ENCODE assay signal across 1 cellular context in the genomic region with DNA sequence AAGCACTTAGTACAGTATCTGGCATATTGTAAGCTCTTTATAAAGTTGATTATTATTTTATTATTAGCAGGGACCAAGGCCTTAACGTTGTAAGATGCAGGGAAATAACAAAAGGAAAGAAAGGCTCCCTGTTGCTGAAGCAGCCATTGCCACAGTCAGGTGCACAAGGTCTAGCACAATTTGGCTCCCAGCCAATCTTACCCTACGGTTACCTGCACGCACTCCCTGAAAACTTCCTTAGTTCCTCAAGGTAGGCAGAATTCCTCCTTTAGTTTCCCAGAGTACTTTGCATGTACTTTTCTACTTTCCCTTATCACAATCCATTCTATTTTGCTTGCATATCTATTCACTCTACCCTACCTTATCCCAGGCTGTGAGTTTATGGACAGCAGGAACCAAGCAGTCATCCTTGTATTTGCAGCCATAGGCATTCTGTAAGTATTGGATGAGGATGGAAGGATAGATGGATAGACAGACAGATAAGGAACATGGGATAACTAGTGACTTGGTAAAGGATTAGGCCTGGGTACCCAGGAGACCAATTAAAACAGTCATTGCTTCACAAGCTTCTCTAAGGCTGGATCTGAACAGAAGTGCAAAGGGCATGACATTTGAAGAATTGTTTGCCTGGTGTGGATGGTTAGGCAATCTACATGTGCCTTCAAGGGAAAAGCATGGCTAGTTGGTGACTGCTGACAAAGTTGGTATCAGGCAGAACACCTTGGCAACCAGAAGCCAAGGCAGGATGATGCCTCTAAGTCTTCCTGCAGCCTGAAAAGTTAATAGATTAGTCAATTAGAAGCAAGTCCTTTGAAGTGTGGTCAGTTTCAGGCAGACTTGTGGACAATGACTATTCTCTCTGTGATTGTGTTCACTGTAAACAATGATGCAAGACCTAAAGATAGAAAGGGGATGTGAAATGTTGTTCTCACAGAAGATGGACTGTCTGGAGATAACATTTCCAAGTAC.
TF ChIP-seq lines count a peak whose summit lies in the region.

No MANE protein-coding gene starts in this region.

TF ChIP-seq in HEK293, 187 proteins besides CTCF, POLR2A, EP300 and RAD21 (continued from another document):
- TF ChIP-seq, protein P1, sequence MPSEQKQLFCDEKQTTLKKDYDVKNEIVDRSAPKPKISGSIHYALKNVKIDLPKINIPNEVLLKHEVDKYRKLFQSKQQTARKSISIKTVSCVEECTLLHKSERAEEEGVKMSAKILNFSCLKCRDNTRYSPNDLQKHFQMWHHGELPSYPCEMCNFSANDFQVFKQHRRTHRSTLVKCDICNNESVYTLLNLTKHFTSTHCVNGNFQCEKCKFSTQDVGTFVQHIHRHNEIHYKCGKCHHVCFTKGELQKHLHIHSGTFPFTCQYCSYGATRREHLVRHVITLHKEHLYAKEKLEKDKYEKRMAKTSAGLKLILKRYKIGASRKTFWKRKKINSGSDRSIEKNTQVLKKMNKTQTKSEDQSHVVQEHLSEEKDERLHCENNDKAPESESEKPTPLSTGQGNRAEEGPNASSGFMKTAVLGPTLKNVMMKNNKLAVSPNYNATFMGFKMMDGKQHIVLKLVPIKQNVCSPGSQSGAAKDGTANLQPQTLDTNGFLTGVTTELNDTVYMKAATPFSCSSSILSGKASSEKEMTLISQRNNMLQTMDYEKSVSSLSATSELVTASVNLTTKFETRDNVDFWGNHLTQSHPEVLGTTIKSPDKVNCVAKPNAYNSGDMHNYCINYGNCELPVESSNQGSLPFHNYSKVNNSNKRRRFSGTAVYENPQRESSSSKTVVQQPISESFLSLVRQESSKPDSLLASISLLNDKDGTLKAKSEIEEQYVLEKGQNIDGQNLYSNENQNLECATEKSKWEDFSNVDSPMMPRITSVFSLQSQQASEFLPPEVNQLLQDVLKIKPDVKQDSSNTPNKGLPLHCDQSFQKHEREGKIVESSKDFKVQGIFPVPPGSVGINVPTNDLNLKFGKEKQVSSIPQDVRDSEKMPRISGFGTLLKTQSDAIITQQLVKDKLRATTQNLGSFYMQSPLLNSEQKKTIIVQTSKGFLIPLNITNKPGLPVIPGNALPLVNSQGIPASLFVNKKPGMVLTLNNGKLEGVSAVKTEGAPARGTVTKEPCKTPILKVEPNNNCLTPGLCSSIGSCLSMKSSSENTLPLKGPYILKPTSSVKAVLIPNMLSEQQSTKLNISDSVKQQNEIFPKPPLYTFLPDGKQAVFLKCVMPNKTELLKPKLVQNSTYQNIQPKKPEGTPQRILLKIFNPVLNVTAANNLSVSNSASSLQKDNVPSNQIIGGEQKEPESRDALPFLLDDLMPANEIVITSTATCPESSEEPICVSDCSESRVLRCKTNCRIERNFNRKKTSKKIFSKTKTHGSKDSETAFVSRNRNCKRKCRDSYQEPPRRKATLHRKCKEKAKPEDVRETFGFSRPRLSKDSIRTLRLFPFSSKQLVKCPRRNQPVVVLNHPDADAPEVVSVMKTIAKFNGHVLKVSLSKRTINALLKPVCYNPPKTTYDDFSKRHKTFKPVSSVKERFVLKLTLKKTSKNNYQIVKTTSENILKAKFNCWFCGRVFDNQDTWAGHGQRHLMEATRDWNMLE (tag by site-specific recombination; conservative IDR thresholded peaks at IDR 0.05; ENCODE audit: low read depth): no peak
- TF ChIP-seq ZNF488 (tag by site-specific recombination; IDR thresholded peaks at IDR 0.05) (no peak), WT1 (tag by site-specific recombination; IDR thresholded peaks at IDR 0.05) (no peak), ZBTB17 (tag by site-specific recombination; IDR thresholded peaks at IDR 0.05) (peak; percentile 36), ZNF530 (tag by site-specific recombination; IDR thresholded peaks at IDR 0.05; ENCODE audit: low read depth) (no peak)
